ENCODE assay signal across 13 cellular contexts in the genomic region with DNA sequence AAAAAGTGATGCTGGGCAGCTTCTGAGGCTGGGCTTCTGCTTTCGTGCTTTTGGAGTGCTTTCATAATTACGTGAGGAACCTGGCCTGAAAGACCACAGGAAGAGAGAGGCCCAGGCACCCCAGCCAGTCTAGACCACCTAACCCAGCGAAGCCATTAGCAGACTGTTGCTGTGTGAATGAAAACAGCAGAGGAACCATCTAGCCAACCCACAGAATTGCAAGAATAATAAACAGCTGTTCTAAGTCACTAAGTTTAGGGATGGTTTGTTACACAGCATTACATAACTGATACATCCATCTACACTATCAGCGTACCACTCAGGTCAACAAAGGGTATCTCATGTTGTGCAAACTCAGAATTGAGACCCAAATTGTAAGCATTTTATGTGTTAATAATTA.
"Had no signal": no experiment of that assay in that cellular context is flagged by ENCODE, and none has a peak within 500 bp of the region (broad histone marks: within the 10 kb centered on the region; RNA-seq: fewer than 3 reads in every experiment).

No MANE protein-coding gene starts in this region.

- H3K27ac Mint-ChIP-seq: activated CD4-positive, alpha-beta memory T cell treated with anti-CD3 and anti-CD28 coated beads for 36 hours; activated naive CD4-positive, alpha-beta T cell treated with anti-CD3 and anti-CD28 coated beads, Interleukin-2, amount 50 U/mL, for 24 hours; brain; effector memory CD8-positive, alpha-beta T cell had no signal

- H3K4me1 ChIP-seq: parathyroid adenoma, tibial artery, uterus had no signal

- H3K27me3 Mint-ChIP-seq: activated CD4-positive, alpha-beta memory T cell treated with anti-CD3 and anti-CD28 coated beads for 36 hours; activated naive CD4-positive, alpha-beta T cell treated with anti-CD3 and anti-CD28 coated beads, Interleukin-2, amount 50 U/mL, for 24 hours; central memory CD8-positive, alpha-beta T cell; effector memory CD8-positive, alpha-beta T cell had no signal

- H3K9me3 Mint-ChIP-seq: activated CD4-positive, alpha-beta memory T cell treated with anti-CD3 and anti-CD28 coated beads for 36 hours; activated naive CD4-positive, alpha-beta T cell treated with anti-CD3 and anti-CD28 coated beads, Interleukin-2, amount 50 U/mL, for 24 hours; central memory CD8-positive, alpha-beta T cell; effector memory CD8-positive, alpha-beta T cell had no signal

- H3K9me3 ChIP-seq: tibial artery, uterus had no signal

- H3K36me3 ChIP-seq: tibial artery, uterus had no signal

- DNase-seq: activated CD4-positive, alpha-beta memory T cell treated with anti-CD3 and anti-CD28 coated beads for 36 hours; amygdala; effector memory CD8-positive, alpha-beta T cell; kidney; left ventricle myocardium superior; small intestine; tibial artery; uterus had no signal

- H3K36me3 Mint-ChIP-seq: activated CD4-positive, alpha-beta memory T cell treated with anti-CD3 and anti-CD28 coated beads for 36 hours; activated naive CD4-positive, alpha-beta T cell treated with anti-CD3 and anti-CD28 coated beads, Interleukin-2, amount 50 U/mL, for 24 hours; brain had no signal

- ATAC-seq: effector memory CD8-positive, alpha-beta T cell had no signal

- H3K4me3 Mint-ChIP-seq: activated CD4-positive, alpha-beta memory T cell treated with anti-CD3 and anti-CD28 coated beads for 36 hours; activated naive CD4-positive, alpha-beta T cell treated with anti-CD3 and anti-CD28 coated beads, Interleukin-2, amount 50 U/mL, for 24 hours; brain; central memory CD8-positive, alpha-beta T cell; effector memory CD8-positive, alpha-beta T cell had no signal

- H3K4me3 ChIP-seq: hepatocyte, tibial artery, uterus had no signal
